Comparison of ENCODE assay signal across 11 cellular contexts in the genomic region with DNA sequence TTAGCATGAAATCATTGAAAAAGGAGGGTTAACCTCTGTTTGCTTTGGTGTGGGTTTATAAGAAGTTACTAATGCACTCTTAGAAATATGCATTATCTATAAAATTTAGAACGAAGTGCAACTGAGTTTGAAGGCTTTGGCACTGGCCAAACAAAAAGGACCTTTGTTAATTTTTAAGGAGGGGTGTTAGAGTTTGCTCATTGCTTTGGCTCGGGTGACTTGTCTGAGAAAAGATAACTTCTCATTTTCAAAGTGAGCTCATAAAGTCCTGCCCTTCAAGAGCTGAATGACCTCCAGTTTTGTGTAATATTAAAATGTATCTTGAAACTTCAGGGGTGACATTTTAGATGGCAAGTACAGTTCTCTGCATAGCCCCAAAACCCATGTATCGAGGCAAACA. TPM values are rescaled to one million over a fixed set of nuclear protein-coding genes. Genes with fewer than 3 reads are reported as not detected.
DNase-seq lines count a peak whose midpoint lies in the region; ATAC-seq and TF ChIP-seq lines count a peak whose summit lies in the region.
"Had no signal": no experiment of that assay in that cellular context is flagged by ENCODE, and none has a peak within 500 bp of the region (broad histone marks: within the 10 kb centered on the region; RNA-seq: fewer than 3 reads in every experiment).

No MANE protein-coding gene starts in this region.

- no peaks in the 10 kb centered on the region for H3K79me1 ChIP-seq in H9 (ENCODE audit: insufficient read depth, low read depth, low read length, poor library complexity, severe bottlenecking)

- H3K4me2 ChIP-seq in H9 (ENCODE audit: insufficient read depth, insufficient read length, low read length): no peak overlapping the region

- H4K8ac ChIP-seq in H9 (replicated peaks; ENCODE audit: insufficient read length, low read depth, low read length): no peak overlapping the region

- H4K5ac ChIP-seq in H9 (ENCODE audit: insufficient read length, low read depth, low read length): no peak overlapping the region

- no peak overlapping the region for H3K56ac ChIP-seq in H9 (ENCODE audit: insufficient read length, low read depth, low read length)

- TF ChIP-seq POLR2A in right lobe of liver (IDR thresholded peaks at IDR 0.05): no peak

- 0 out of 2 replicates have a peak, but pooled peaks cover 1% of the 10 kb centered on the region for H3K79me2 ChIP-seq in H9 (ENCODE audit: insufficient read depth, low read length)

- H3K4me1 ChIP-seq in adipocyte (ENCODE audit: control insufficient read depth, insufficient read depth, low read length) (peaks cover 60% of the 10 kb centered on the region), right lobe of liver (peaks cover 0 to 31% (median 8%) of the 10 kb centered on the region in 4 donors), H9 (ENCODE audit: insufficient read depth, low read length) (peaks cover 21% of the 10 kb centered on the region)

- H2BK12ac ChIP-seq in H9 (ENCODE audit: insufficient read length, low read depth, low read length): no peak overlapping the region

- H3K4me3 ChIP-seq in adipocyte (ENCODE audit: low read length) (peak overlapping the region; percentile 31), right lobe of liver (no peak overlapping the region)

- H3K27ac Mint-ChIP-seq in stimulated activated naive B cell treated with anti-CD40 and anti-IgM and Interleukin-4, amounts not matched to agents 10 μg/mL and 1 μg/mL and 100 μg/mL, for 72 hours: peak overlapping the region; percentile 53
- H3K27ac Mint-ChIP-seq in H9: no peak overlapping the region
- H3K27ac Mint-ChIP-seq: activated naive CD4-positive, alpha-beta T cell treated with anti-CD3 and anti-CD28 coated beads, Interleukin-2, amount 50 U/mL, for 24 hours had no signal

- no peak overlapping the region for H2AFZ ChIP-seq in H9 (ENCODE audit: low read length)

- H3K27me3 Mint-ChIP-seq in stimulated activated naive B cell treated with anti-CD40 and anti-IgM and Interleukin-4, amounts not matched to agents 10 μg/mL and 1 μg/mL and 100 μg/mL, for 72 hours: no peaks in the 10 kb centered on the region
- no peaks in the 10 kb centered on the region for H3K27me3 Mint-ChIP-seq in H9 (ENCODE audit: low read depth)
- H3K27me3 Mint-ChIP-seq: activated naive CD4-positive, alpha-beta T cell treated with anti-CD3 and anti-CD28 coated beads, Interleukin-2, amount 50 U/mL, for 24 hours had no signal

- intact Hi-C loops in right lobe of liver (cut with DNase I): no loop called here

- DNase-seq in HT-29 (ENCODE audit: low spot score): peak; percentile 54
- no peak for DNase-seq in adipocyte (ENCODE audit: low read depth)
- DNase-seq in right lobe of liver: no peak
- DNase-seq in stimulated activated naive B cell treated with anti-CD40 and anti-IgM and Interleukin-4, amounts not matched to agents 10 μg/mL and 1 μg/mL and 100 μg/mL, for 72 hours: no peak
- DNase-seq in H9: no peak
- DNase-seq: DMS 273 treated with DMSO at 0.1 percent for 48 hours; stimulated activated CD4-positive, alpha-beta T cell treated with anti-CD3 and anti-CD28 coated beads, Interleukin-2, amount 100 ng/mL, for 24 hours had no signal

- 61% methylated on average over 3 of the region's 3 CpGs for WGBS in right lobe of liver (ENCODE audit: insufficient coverage, low coverage, low lambda C conversion rate, missing lambda C conversion rate)
- WGBS in H9 (ENCODE audit: extremely low coverage, insufficient read length, low lambda C conversion rate): no CpG with 5 or more reads among the region's 3 CpGs

- no peak overlapping the region for H2AK5ac ChIP-seq in H9 (ENCODE audit: insufficient read length, low read length)

- no peak overlapping the region for H3T11ph ChIP-seq in H9 (ENCODE audit: low read length)

- peaks cover 52% of the 10 kb centered on the region for H3K36me3 ChIP-seq in adipocyte (ENCODE audit: control insufficient read depth, insufficient read depth, low read length, severe bottlenecking)
- H3K36me3 ChIP-seq in right lobe of liver: peaks cover 0 to 5% (median under 1%) of the 10 kb centered on the region in 4 donors

- no peak for ATAC-seq in right lobe of liver
- ATAC-seq in stimulated activated naive B cell treated with anti-CD40 and anti-IgM and Interleukin-4, amounts not matched to agents 10 μg/mL and 1 μg/mL and 100 μg/mL, for 72 hours (replicated peaks): peak; percentile 36 to 63
- no peak for ATAC-seq in GM18498 (IDR thresholded peaks at IDR 0.05; ENCODE audit: unreplicated experiment)
- ATAC-seq in GM19395 (IDR thresholded peaks at IDR 0.05; ENCODE audit: unreplicated experiment): no peak
- ATAC-seq in HG03469 (IDR thresholded peaks at IDR 0.05; ENCODE audit: unreplicated experiment): no peak

- H3K9ac ChIP-seq in adipocyte (ENCODE audit: low read length) (peak overlapping the region; percentile 22), H9 (ENCODE audit: extremely low read depth, insufficient read length, low read length) (no peak overlapping the region)

- H3K4ac ChIP-seq in H9 (ENCODE audit: low read depth, low read length): no peak overlapping the region

- no peak overlapping the region for H2BK20ac ChIP-seq in H9 (ENCODE audit: low read depth, low read length, poor library complexity, severe bottlenecking)

- H3K36me3 Mint-ChIP-seq in stimulated activated naive B cell treated with anti-CD40 and anti-IgM and Interleukin-4, amounts not matched to agents 10 μg/mL and 1 μg/mL and 100 μg/mL, for 72 hours: peaks cover 15 to 36% of the 10 kb centered on the region in 2 donors
- H3K36me3 Mint-ChIP-seq in H9 (ENCODE audit: insufficient read depth in 1 of 3, low read depth in 3 of 3): peaks cover 0 to 3% (median 0%) of the 10 kb centered on the region in 3 experiments; a peak in 1 of 7 replicates

- H3K4me1 Mint-ChIP-seq in stimulated activated naive B cell treated with anti-CD40 and anti-IgM and Interleukin-4, amounts not matched to agents 10 μg/mL and 1 μg/mL and 100 μg/mL, for 72 hours: peaks cover 13 to 22% of the 10 kb centered on the region in 2 donors
- H3K4me1 Mint-ChIP-seq in H9: peaks cover 54 to 59% of the 10 kb centered on the region in 2 experiments

- H3K9me3 ChIP-seq in adipocyte (ENCODE audit: control insufficient read depth, low read length) (no peaks in the 10 kb centered on the region), right lobe of liver (no peaks in the 10 kb centered on the region), H9 (ENCODE audit: control insufficient read depth, low read depth, low read length) (no peaks in the 10 kb centered on the region)

- H3K27me3 ChIP-seq in adipocyte (replicated peaks; ENCODE audit: control insufficient read depth, insufficient read depth, low read length): no peaks in the 10 kb centered on the region
- no peaks in the 10 kb centered on the region for H3K27me3 ChIP-seq in right lobe of liver
- no peaks in the 10 kb centered on the region for H3K27me3 ChIP-seq in H9 (ENCODE audit: insufficient read depth, low read length)

- H2BK5ac ChIP-seq in H9 (ENCODE audit: insufficient read length, low read length): no peak overlapping the region

- no peak for TF ChIP-seq CTCF in right lobe of liver (IDR thresholded peaks at IDR 0.05)
- TF ChIP-seq CTCF in H9 (conservative IDR thresholded peaks at IDR 0.05): no peak

- H2BK15ac ChIP-seq in H9 (ENCODE audit: low read depth, low read length): no peak overlapping the region

- no peak overlapping the region for H3K18ac ChIP-seq in H9 (ENCODE audit: insufficient read length, low read depth, low read length)

- no peaks in the 10 kb centered on the region for H3K23me2 ChIP-seq in H9 (ENCODE audit: insufficient read length, low read depth, low read length, poor library complexity, severe bottlenecking)

- H3K9me3 Mint-ChIP-seq in stimulated activated naive B cell treated with anti-CD40 and anti-IgM and Interleukin-4, amounts not matched to agents 10 μg/mL and 1 μg/mL and 100 μg/mL, for 72 hours: no peaks in the 10 kb centered on the region
- H3K9me3 Mint-ChIP-seq in H9: no peaks in the 10 kb centered on the region
- H3K9me3 Mint-ChIP-seq: activated naive CD4-positive, alpha-beta T cell treated with anti-CD3 and anti-CD28 coated beads, Interleukin-2, amount 50 U/mL, for 24 hours had no signal

- H2BK120ac ChIP-seq in H9 (ENCODE audit: low read depth, low read length, poor library complexity, severe bottlenecking): no peak overlapping the region

- H4K91ac ChIP-seq in H9 (ENCODE audit: insufficient read length, low read depth, low read length): no peak overlapping the region

- H3K4me3 Mint-ChIP-seq in stimulated activated naive B cell treated with anti-CD40 and anti-IgM and Interleukin-4, amounts not matched to agents 10 μg/mL and 1 μg/mL and 100 μg/mL, for 72 hours: no peak overlapping the region
- no peak overlapping the region for H3K4me3 Mint-ChIP-seq in H9
- H3K4me3 Mint-ChIP-seq: activated naive CD4-positive, alpha-beta T cell treated with anti-CD3 and anti-CD28 coated beads, Interleukin-2, amount 50 U/mL, for 24 hours had no signal

- H3K27ac ChIP-seq in right lobe of liver (peak overlapping the region in 2 of 3 donors; percentile 24 to 77), H9 (ENCODE audit: insufficient read length, low read depth, low read length) (no peak overlapping the region)

- no peaks in the 10 kb centered on the region for H4K20me1 ChIP-seq in H9 (ENCODE audit: control insufficient read depth, insufficient read depth, insufficient read length)

- H3K14ac ChIP-seq in H9 (ENCODE audit: insufficient read depth, low read length): no peak overlapping the region

- H3K23ac ChIP-seq in H9 (ENCODE audit: insufficient read length, low read depth, low read length): no peak overlapping the region

RNA-seq across cellular contexts. Expression of gene NEDD9, which starts 25.9 kb away (rescaled TPM):
- 35.4 and 36.4 TPM in 2 replicates for total RNA-seq in HT-29 (2014; rRNA removed; shearing (Covaris generic))
- 10 to 100 TPM in 4 of 6 experiments, 1 to 10 TPM in 2; 5.1 to 59.8 (median 26.2) TPM for total RNA-seq in right lobe of liver
- total RNA-seq in H9 (2021): 5.5 and 5.8 TPM in 2 replicates

Comparison
In these comparisons a context has a peak if more than half of its experiments do, and no peak if none do; other contexts are left out.
1. ATAC-seq: peak in stimulated activated naive B cell treated with anti-CD40 and anti-IgM and Interleukin-4, amounts not matched to agents 10 μg/mL and 1 μg/mL and 100 μg/mL, for 72 hours (2 of 2); none in right lobe of liver (0 of 4), GM18498 (single experiment), GM19395 (single experiment) and HG03469 (single experiment).